8 cellular contexts compared by ENCODE assay signal in the genomic region with DNA sequence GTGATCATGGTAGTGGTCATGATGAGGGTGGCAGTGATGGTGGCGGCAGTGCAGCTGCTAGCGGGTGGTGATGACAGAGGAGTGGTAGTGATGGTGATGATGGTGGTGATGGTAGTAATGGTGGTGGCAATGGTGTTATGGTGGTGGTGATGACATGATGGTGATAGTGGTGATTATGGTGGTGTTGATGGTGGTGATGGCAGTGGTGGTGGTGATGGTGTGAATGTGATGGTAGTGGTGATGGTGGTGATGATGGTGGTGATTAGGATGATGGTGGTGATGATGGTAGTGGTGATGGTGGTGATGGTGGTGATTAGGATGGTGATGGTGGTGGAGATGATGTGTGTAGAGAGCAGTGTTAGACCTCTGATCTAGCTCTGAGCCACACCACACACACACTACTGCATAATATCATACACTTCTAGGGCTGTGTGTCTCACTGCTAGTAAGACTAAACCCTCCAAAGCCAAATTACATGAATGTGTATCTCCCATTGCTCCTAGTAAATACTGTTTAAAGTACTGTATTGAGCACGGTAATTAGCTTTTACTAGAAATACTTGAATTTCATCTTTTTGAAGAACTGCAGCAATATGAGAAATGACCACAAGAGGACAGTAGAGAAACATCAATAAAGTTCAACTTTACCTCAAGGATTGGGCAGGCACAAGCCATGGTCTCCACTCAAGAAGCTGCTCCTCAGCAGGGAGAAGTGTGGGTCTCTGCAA. TPM values are rescaled to one million over a fixed set of nuclear protein-coding genes. Genes with fewer than 3 reads are reported as not detected.
DNase-seq lines count a peak whose midpoint lies in the region; ATAC-seq and TF ChIP-seq lines count a peak whose summit lies in the region.

No MANE protein-coding gene starts in this region.

- H3K4me3 ChIP-seq in body of pancreas (no peak overlapping the region), liver (ENCODE audit: low read depth in 1 of 3, low read length in 3 of 3) (no peak overlapping the region)

- POLR2A ChIA-PET in activated CD8-positive, alpha-beta T cell treated with anti-CD3 and anti-CD28 coated beads for 36 hours (lab: Charles Lee): no interaction called here
- POLR2A ChIA-PET in activated CD8-positive, alpha-beta T cell treated with anti-CD3 and anti-CD28 coated beads, Interleukin-2, amount 10 ng/mL, durations not matched to agents 7 days and 5 days (lab: Charles Lee): no interaction called here

- H3K36me3 ChIP-seq in body of pancreas (replicated peaks in 1 of 2; ENCODE audit: insufficient read depth in 1 of 2, low read depth in 2 of 2): no peaks in the 10 kb centered on the region
- H3K36me3 ChIP-seq in liver (ENCODE audit: control insufficient read depth in 4 of 4, insufficient read depth in 3 of 4, low read depth in 1 of 4, low read length in 3 of 4): no peaks in the 10 kb centered on the region

- no peaks in the 10 kb centered on the region for H3K36me3 Mint-ChIP-seq in activated CD8-positive, alpha-beta T cell treated with anti-CD3 and anti-CD28 coated beads for 36 hours (ENCODE audit: low read depth)
- no peaks in the 10 kb centered on the region for H3K36me3 Mint-ChIP-seq in activated CD8-positive, alpha-beta T cell treated with anti-CD3 and anti-CD28 coated beads, Interleukin-2, amount 10 ng/mL, durations not matched to agents 7 days and 5 days (ENCODE audit: low read depth)

- no peaks in the 10 kb centered on the region for H3K9me3 Mint-ChIP-seq in activated CD8-positive, alpha-beta T cell treated with anti-CD3 and anti-CD28 coated beads for 36 hours
- no peaks in the 10 kb centered on the region for H3K9me3 Mint-ChIP-seq in activated CD8-positive, alpha-beta T cell treated with anti-CD3 and anti-CD28 coated beads, Interleukin-2, amount 10 ng/mL, durations not matched to agents 7 days and 5 days (ENCODE audit: insufficient read depth)

- ATAC-seq in activated CD8-positive, alpha-beta T cell treated with anti-CD3 and anti-CD28 coated beads for 36 hours: no peak
- ATAC-seq in activated CD8-positive, alpha-beta T cell treated with anti-CD3 and anti-CD28 coated beads, Interleukin-2, amount 10 ng/mL, durations not matched to agents 7 days and 5 days: no peak
- ATAC-seq in body of pancreas: no peak
- no peak for ATAC-seq in HG03175 (IDR thresholded peaks at IDR 0.05; ENCODE audit: unreplicated experiment)

- H3K9ac ChIP-seq in liver (ENCODE audit: low read depth in 1 of 2, low read length in 2 of 2): no peak overlapping the region

- no peaks in the 10 kb centered on the region for H3K4me1 Mint-ChIP-seq in activated CD8-positive, alpha-beta T cell treated with anti-CD3 and anti-CD28 coated beads for 36 hours (ENCODE audit: low read depth)
- no peaks in the 10 kb centered on the region for H3K4me1 Mint-ChIP-seq in activated CD8-positive, alpha-beta T cell treated with anti-CD3 and anti-CD28 coated beads, Interleukin-2, amount 10 ng/mL, durations not matched to agents 7 days and 5 days (ENCODE audit: low read depth)

- H3K27me3 ChIP-seq in body of pancreas (no peaks in the 10 kb centered on the region), liver (ENCODE audit: control insufficient read depth in 4 of 4, insufficient read depth in 4 of 4, low read length in 3 of 4) (no peaks in the 10 kb centered on the region)

- H3K4me1 ChIP-seq in body of pancreas (no peaks in the 10 kb centered on the region), liver (ENCODE audit: control insufficient read depth in 4 of 4, insufficient read depth in 4 of 4, low read length in 3 of 4) (no peaks in the 10 kb centered on the region)

- H3K4me3 Mint-ChIP-seq in activated CD8-positive, alpha-beta T cell treated with anti-CD3 and anti-CD28 coated beads for 36 hours: no peak overlapping the region
- no peak overlapping the region for H3K4me3 Mint-ChIP-seq in activated CD8-positive, alpha-beta T cell treated with anti-CD3 and anti-CD28 coated beads, Interleukin-2, amount 10 ng/mL, durations not matched to agents 7 days and 5 days

- H3K27ac ChIP-seq in body of pancreas (no peak overlapping the region), liver (ENCODE audit: low read depth in 1 of 2, low read length in 2 of 2) (no peak overlapping the region)

- TF ChIP-seq POLR2A in body of pancreas (IDR thresholded peaks at IDR 0.05): no peak

- CTCF ChIA-PET in activated CD8-positive, alpha-beta T cell treated with anti-CD3 and anti-CD28 coated beads for 36 hours (lab: Charles Lee): interaction anchor here (0.6 to 3.4 kb wide), 26 partner anchors 13 to 654 kb away, joined by 3 to 26 read pairs (median 4); no protein-coding TSS in a partner anchor
- CTCF ChIA-PET in activated CD8-positive, alpha-beta T cell treated with anti-CD3 and anti-CD28 coated beads, Interleukin-2, amount 10 ng/mL, durations not matched to agents 7 days and 5 days (lab: Charles Lee): interaction anchor here (0.7 to 4.3 kb wide), 22 partner anchors 9 to 558 kb away, joined by 3 to 29 read pairs (median 5); no protein-coding TSS in a partner anchor

- H3K27me3 Mint-ChIP-seq in activated CD8-positive, alpha-beta T cell treated with anti-CD3 and anti-CD28 coated beads for 36 hours: no peaks in the 10 kb centered on the region
- H3K27me3 Mint-ChIP-seq in activated CD8-positive, alpha-beta T cell treated with anti-CD3 and anti-CD28 coated beads, Interleukin-2, amount 10 ng/mL, durations not matched to agents 7 days and 5 days (ENCODE audit: low read depth): no peaks in the 10 kb centered on the region

- WGBS in body of pancreas, 2 donors: 70 to 73% methylated on average over 3 of the region's 3 CpGs
- WGBS in liver: 79% methylated on average over 3 of the region's 3 CpGs

- peak; percentile 6 for DNase-seq in activated CD8-positive, alpha-beta T cell treated with anti-CD3 and anti-CD28 coated beads for 36 hours
- DNase-seq in activated CD8-positive, alpha-beta T cell treated with anti-CD3 and anti-CD28 coated beads, Interleukin-2, amount 10 ng/mL, durations not matched to agents 7 days and 5 days: no peak
- DNase-seq in NCI-H146 treated with DMSO at 0.1 percent for 48 hours (lab: John Stamatoyannopoulos, UW; ENCODE audit: unreplicated experiment) (peak; percentile 16), body of pancreas (no peak), NCI-H1092 (lab: John Stamatoyannopoulos, UW) (no peak)
- no peak for DNase-seq in stimulated activated CD4-positive, alpha-beta T cell treated with anti-CD3 and anti-CD28 coated beads, Interleukin-2, amount 100 ng/mL, for 48 hours

- H3K27ac Mint-ChIP-seq in activated CD8-positive, alpha-beta T cell treated with anti-CD3 and anti-CD28 coated beads for 36 hours: no peak overlapping the region
- H3K27ac Mint-ChIP-seq in activated CD8-positive, alpha-beta T cell treated with anti-CD3 and anti-CD28 coated beads, Interleukin-2, amount 10 ng/mL, durations not matched to agents 7 days and 5 days: no peak overlapping the region

- intact Hi-C loops in activated CD8-positive, alpha-beta T cell treated with anti-CD3 and anti-CD28 coated beads for 36 hours (cut with micrococcal nuclease): no loop called here
- intact Hi-C loops in body of pancreas (cut with DNase I): no loop called here

- H3K9me3 ChIP-seq in body of pancreas (no peaks in the 10 kb centered on the region), liver (ENCODE audit: control insufficient read depth in 4 of 4, low read length in 3 of 4) (no peaks in the 10 kb centered on the region)

- peak; percentile 71 for TF ChIP-seq CTCF in activated CD8-positive, alpha-beta T cell treated with anti-CD3 and anti-CD28 coated beads for 36 hours (IDR thresholded peaks at IDR 0.05)
- TF ChIP-seq CTCF in body of pancreas (IDR thresholded peaks at IDR 0.05) (peak; percentile 65 to 87 (median 81)), liver (IDR thresholded peaks at IDR 0.05; ENCODE audit: low read depth, low read length, missing input control) (peak; percentile 72)

- peak; percentile 72 to 81 for TF ChIP-seq RAD21 in liver (IDR thresholded peaks at IDR 0.05)

TF ChIP-seq in liver, 16 proteins besides CTCF, POLR2A, EP300 and RAD21 (continues in another document):
- TF ChIP-seq SP1 (IDR thresholded peaks at IDR 0.05): no peak
- no peak for TF ChIP-seq EGR1 (IDR thresholded peaks at IDR 0.05; ENCODE audit: low read depth in 2 of 2)
- no peak for TF ChIP-seq GABPA (IDR thresholded peaks at IDR 0.05 in 1 of 2, conservative IDR thresholded peaks at IDR 0.05 in 1 of 2)
- TF ChIP-seq JUND (IDR thresholded peaks at IDR 0.05): no peak
- no peak for TF ChIP-seq NR2F2 (IDR thresholded peaks at IDR 0.05)
- no peak for TF ChIP-seq FOXA2 (IDR thresholded peaks at IDR 0.05)

RNA-seq across cellular contexts. Expression of gene TMED3, which starts 28.8 kb away (rescaled TPM):
- 10 to 100 TPM; 40.1 to 41.4 TPM for total RNA-seq in activated CD8-positive, alpha-beta T cell treated with anti-CD3 and anti-CD28 coated beads for 36 hours
- total RNA-seq in activated CD8-positive, alpha-beta T cell treated with anti-CD3 and anti-CD28 coated beads, Interleukin-2, amount 10 ng/mL, durations not matched to agents 7 days and 5 days: 10 to 100 TPM; 37.2 to 38.9 TPM
- 10 to 100 TPM; 82.1 to 98.1 TPM for total RNA-seq in body of pancreas
- 10 to 100 TPM; 12.0 to 28.1 TPM for total RNA-seq in liver
- polyA plus RNA-seq in liver: 10 to 100 TPM; 11.0 to 16.0 TPM

RNA-seq across cellular contexts. Expression of gene ANKRD34C, which starts 57.2 kb away (rescaled TPM):
- not detected for total RNA-seq in activated CD8-positive, alpha-beta T cell treated with anti-CD3 and anti-CD28 coated beads for 36 hours
- total RNA-seq in activated CD8-positive, alpha-beta T cell treated with anti-CD3 and anti-CD28 coated beads, Interleukin-2, amount 10 ng/mL, durations not matched to agents 7 days and 5 days: not detected
- total RNA-seq in body of pancreas (under 1 TPM; under 0.01 to 0.33 TPM), liver (under 1 TPM in 1 of 2 donors, not detected in 1; under 0.01 TPM)
- not detected for polyA plus RNA-seq in liver

Comparison
In these comparisons a context has a peak if more than half of its experiments do, and no peak if none do; other contexts are left out.
1. DNase-seq: peak in activated CD8-positive, alpha-beta T cell treated with anti-CD3 and anti-CD28 coated beads for 36 hours (single experiment) and NCI-H146 treated with DMSO at 0.1 percent for 48 hours (single experiment); none in activated CD8-positive, alpha-beta T cell treated with anti-CD3 and anti-CD28 coated beads, Interleukin-2, amount 10 ng/mL, durations not matched to agents 7 days and 5 days (single experiment), body of pancreas (0 of 4), NCI-H1092 (single experiment) and stimulated activated CD4-positive, alpha-beta T cell treated with anti-CD3 and anti-CD28 coated beads, Interleukin-2, amount 100 ng/mL, for 48 hours (0 of 2).
2. Peak in every context shown above with its lines, with median percentiles within 50 percentile points of each other: CTCF ChIP-seq.